In genomic region chr6:13157293-13157692, GRCh38 we compare ENCODE assay signal across 22 cellular contexts.
"Had no signal": no experiment of that assay in that cellular context is flagged by ENCODE, and none has a peak within 500 bp of the region (broad histone marks: within the 10 kb centered on the region; RNA-seq: fewer than 3 reads in every experiment).

No MANE protein-coding gene starts in this region.

- H3K27ac ChIP-seq: KMS-11, SJSA1, SK-N-MC had no signal

- DNase-seq: IMR-90, Kasumi-1, MM.1S, NCI-H1092 treated with DMSO at 0.1 percent for 48 hours, NCI-H1436, NCI-H187, NCI-H2029, NCI-H2081 treated with DMSO at 0.1 percent for 48 hours, NCI-H2171, NCI-H226, NCI-H446, NCI-H510A, NCI-H524 treated with DMSO at 0.1 percent for 48 hours, NCI-H69, NCI-H774, Right ventricle myocardium superior, RPMI8226, SIG-M5 had no signal

- ATAC-seq: HepG2 had no signal

- H3K36me3 ChIP-seq: SJSA1 had no signal

- H3K9me3 ChIP-seq: SJSA1 had no signal

- H3K9ac ChIP-seq: KMS-11 had no signal

- H3K4me3 ChIP-seq: SJSA1, SK-N-MC had no signal

- H3K4me2 ChIP-seq: KMS-11 had no signal

- H3K4me1 ChIP-seq: SJSA1 had no signal

- H3K27me3 ChIP-seq: SJSA1 had no signal
